24 cellular contexts compared by ENCODE assay signal in genomic region chr3:193031909-193032308, GRCh38.
"Had no signal": no experiment of that assay in that cellular context is flagged by ENCODE, and none has a peak within 500 bp of the region (broad histone marks: within the 10 kb centered on the region; RNA-seq: fewer than 3 reads in every experiment).

No MANE protein-coding gene starts in this region.

- H3K4me2 ChIP-seq: hepatocyte had no signal

- H3K36me3 Mint-ChIP-seq: immature natural killer cell, mesothelial cell of epicardium, naive B cell had no signal

- ATAC-seq: effector memory CD8-positive, alpha-beta T cell; foreskin keratinocyte; gastroesophageal sphincter; heart left ventricle; left colon; left lung; left ventricle myocardium superior; lower lobe of right lung; mucosa of descending colon had no signal

- H3K4me1 Mint-ChIP-seq: immature natural killer cell, mesothelial cell of epicardium, naive B cell had no signal

- H3K9me3 ChIP-seq: colonic mucosa, esophagus muscularis mucosa, gastroesophageal sphincter, heart left ventricle, left lung, lower lobe of right lung, mucosa of descending colon had no signal

- H3K4me3 Mint-ChIP-seq: dendritic cell treated with granulocyte-macrophage colony-stimulating factor and Interleukin-4, amounts not matched to agents 40 ng/mL and 50 ng/mL, for 4 days; effector memory CD8-positive, alpha-beta T cell; endodermal cell; immature natural killer cell; mesothelial cell of epicardium; naive B cell had no signal

- H3K79me2 ChIP-seq: hepatocyte had no signal

- H3K27me3 ChIP-seq: colonic mucosa, esophagus muscularis mucosa, foreskin keratinocyte, gastroesophageal sphincter, heart left ventricle, hepatocyte had no signal

- H2AFZ ChIP-seq: hepatocyte had no signal

- H3K4me1 ChIP-seq: colonic mucosa, gastroesophageal sphincter, heart left ventricle, lower lobe of right lung had no signal

- H3K27me3 Mint-ChIP-seq: effector memory CD8-positive, alpha-beta T cell had no signal

- DNase-seq: colonic mucosa; cortex of kidney; effector CD8-positive, alpha-beta T cell; effector memory CD8-positive, alpha-beta T cell; endodermal cell; foreskin keratinocyte; heart left ventricle; hypothalamus; immature natural killer cell; islet precursor cell; kidney; kidney glomerular epithelial cell; left colon; left lung; left ventricle myocardium superior; lower lobe of right lung; mesenchymal stem cell; mucosa of descending colon; naive B cell had no signal

- H3K9me3 Mint-ChIP-seq: dendritic cell treated with granulocyte-macrophage colony-stimulating factor and Interleukin-4, amounts not matched to agents 40 ng/mL and 50 ng/mL, for 4 days; endodermal cell; immature natural killer cell; naive B cell had no signal

- H3K4me3 ChIP-seq: colonic mucosa, esophagus muscularis mucosa, gastroesophageal sphincter, heart left ventricle, hepatocyte, left lung, lower lobe of right lung, mucosa of descending colon had no signal

- H3K36me3 ChIP-seq: colonic mucosa, esophagus muscularis mucosa, gastroesophageal sphincter, heart left ventricle, left lung, lower lobe of right lung had no signal

- H3K27ac Mint-ChIP-seq: dendritic cell treated with granulocyte-macrophage colony-stimulating factor and Interleukin-4, amounts not matched to agents 40 ng/mL and 50 ng/mL, for 4 days; effector memory CD8-positive, alpha-beta T cell; endodermal cell; immature natural killer cell; mesothelial cell of epicardium; naive B cell had no signal

- H3K27ac ChIP-seq: colonic mucosa, esophagus muscularis mucosa, foreskin keratinocyte, gastroesophageal sphincter, heart left ventricle, hepatocyte, left lung, lower lobe of right lung had no signal
